ENCODE assay signal across 1 cellular context in the genomic region with DNA sequence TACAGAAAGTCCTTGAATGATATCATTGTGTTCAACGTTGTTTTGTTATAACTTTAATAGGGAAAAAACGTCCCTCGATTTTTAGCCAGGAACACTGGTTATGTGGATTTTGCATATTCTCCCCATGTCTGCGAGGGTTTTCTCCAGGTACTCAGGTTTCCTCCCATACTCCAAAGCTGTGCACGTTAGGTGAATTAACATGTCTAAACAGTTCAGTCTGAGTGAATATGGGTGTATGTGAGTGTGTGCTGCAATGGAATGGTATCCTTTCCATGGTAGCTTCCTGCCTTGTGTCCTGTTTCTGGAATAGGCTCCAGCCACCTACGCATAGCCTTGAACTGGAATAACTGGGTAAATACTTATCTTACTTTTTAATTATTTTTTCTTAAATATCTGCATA.
TF ChIP-seq lines count a peak whose summit lies in the region.

No MANE protein-coding gene starts in this region.

TF ChIP-seq in H1, 55 proteins besides CTCF, POLR2A, EP300 and RAD21 (continued from another document):
- no peak for TF ChIP-seq CHD7 (IDR thresholded peaks at IDR 0.05; ENCODE audit: insufficient replicate concordance, low read length)
- no peak for TF ChIP-seq RFX5 (IDR thresholded peaks at IDR 0.05; ENCODE audit: borderline replicate concordance, low read depth, low read length)
- no peak for TF ChIP-seq BRCA1 (IDR thresholded peaks at IDR 0.05; ENCODE audit: low read depth, low read length)
- no peak for TF ChIP-seq CHD2 (IDR thresholded peaks at IDR 0.05; ENCODE audit: low read length)
- TF ChIP-seq JUND (IDR thresholded peaks at IDR 0.05; ENCODE audit: low read length) = no peak
- no peak for TF ChIP-seq GTF2F1 (IDR thresholded peaks at IDR 0.05; ENCODE audit: borderline replicate concordance, low read depth, low read length)
- no peak for TF ChIP-seq CEBPB (IDR thresholded peaks at IDR 0.05; ENCODE audit: low read depth, low read length)
- TF ChIP-seq CHD1 (IDR thresholded peaks at IDR 0.05; ENCODE audit: low read depth, low read length) = no peak
- no peak for TF ChIP-seq JUN (IDR thresholded peaks at IDR 0.05; ENCODE audit: low read depth, low read length)
- TF ChIP-seq SP4 (IDR thresholded peaks at IDR 0.05; ENCODE audit: low read length) = no peak
- no peak for TF ChIP-seq HDAC6 (IDR thresholded peaks at IDR 0.05; ENCODE audit: low read depth, low read length)
- no peak for TF ChIP-seq POU5F1 (IDR thresholded peaks at IDR 0.05; ENCODE audit: low read depth, low read length)
- TF ChIP-seq ZNF274 (IDR thresholded peaks at IDR 0.05; ENCODE audit: borderline replicate concordance, extremely low read depth, low read length) = no peak
- no peak for TF ChIP-seq TCF12 (IDR thresholded peaks at IDR 0.05; ENCODE audit: low read depth, low read length)
TF ChIP-seq in H1: peak in this region for 0.
